1 cellular context compared by ENCODE assay signal in genomic region chr14:70005281-70005805, GRCh38.
TF ChIP-seq lines count a peak whose summit lies in the region.

No MANE protein-coding gene starts in this region.

TF ChIP-seq in HepG2, 621 proteins besides CTCF, POLR2A, EP300 and RAD21 (continued from another document and continues in another):
- TF ChIP-seq ZNF512 (CRISPR knock-in tag; IDR thresholded peaks at IDR 0.05) (no peak), CBX5 (CRISPR knock-in tag; IDR thresholded peaks at IDR 0.05; ENCODE audit: borderline replicate concordance) (peak; percentile 81; the same call in 1 of the 2 replicates), ARNT (IDR thresholded peaks at IDR 0.05) (no peak), NR2F6 (IDR thresholded peaks at IDR 0.05) (peak; percentile 58), NR2F6 (CRISPR knock-in tag; IDR thresholded peaks at IDR 0.05) (peak; percentile 78), ZNF530 (CRISPR knock-in tag; IDR thresholded peaks at IDR 0.05; ENCODE audit: low read depth) (no peak), TEF (CRISPR knock-in tag; IDR thresholded peaks at IDR 0.05) (no peak), FOXP4 (CRISPR knock-in tag; IDR thresholded peaks at IDR 0.05) (peak; percentile 86), RARG (CRISPR knock-in tag; IDR thresholded peaks at IDR 0.05; ENCODE audit: low read depth) (no peak), BRD4 (CRISPR knock-in tag; IDR thresholded peaks at IDR 0.05) (no peak), REPIN1 (CRISPR knock-in tag; IDR thresholded peaks at IDR 0.05; ENCODE audit: borderline replicate concordance, low read depth) (peak; percentile 82), ZNF629 (CRISPR knock-in tag; conservative IDR thresholded peaks at IDR 0.05) (peak; percentile 48; the same call in 1 of the 2 replicates), HNRNPK (IDR thresholded peaks at IDR 0.05; ENCODE audit: low read depth, low read length, poor library complexity, severe bottlenecking) (no peak), ZNF543 (CRISPR knock-in tag; IDR thresholded peaks at IDR 0.05) (no peak), FOXK1 (CRISPR knock-in tag; IDR thresholded peaks at IDR 0.05; ENCODE audit: borderline replicate concordance, low read depth) (peak; percentile 60; the same call in 1 of the 2 replicates), TERF1 (CRISPR knock-in tag; IDR thresholded peaks at IDR 0.05) (no peak), RFX3 (CRISPR knock-in tag; IDR thresholded peaks at IDR 0.05) (no peak), TFDP1 (CRISPR knock-in tag; IDR thresholded peaks at IDR 0.05; ENCODE audit: borderline replicate concordance) (peak; percentile 37; the same call in 1 of the 2 replicates), KAT8 (CRISPR knock-in tag; IDR thresholded peaks at IDR 0.05) (peak; percentile 73), ZBTB42 (CRISPR knock-in tag; IDR thresholded peaks at IDR 0.05) (no peak), ZNF337 (CRISPR knock-in tag; IDR thresholded peaks at IDR 0.05; ENCODE audit: borderline replicate concordance, low read depth) (no peak), ZNF782 (CRISPR knock-in tag; IDR thresholded peaks at IDR 0.05; ENCODE audit: borderline replicate concordance) (peak; percentile 56; the same call in 1 of the 2 replicates), SNRNP70 (IDR thresholded peaks at IDR 0.05; ENCODE audit: low read depth, low read length) (no peak), NFRKB (IDR thresholded peaks at IDR 0.05) (no peak), SRSF4 (IDR thresholded peaks at IDR 0.05; ENCODE audit: low read depth, low read length, poor library complexity, severe bottlenecking) (no peak), ZNF558 (CRISPR knock-in tag; IDR thresholded peaks at IDR 0.05; ENCODE audit: borderline replicate concordance) (no peak), ZNF777 (CRISPR knock-in tag; IDR thresholded peaks at IDR 0.05) (no peak), ZFP82 (CRISPR knock-in tag; IDR thresholded peaks at IDR 0.05; ENCODE audit: borderline replicate concordance) (no peak; the same call in 1 of the 2 replicates), ZBTB26 (CRISPR knock-in tag; IDR thresholded peaks at IDR 0.05; ENCODE audit: borderline replicate concordance) (peak; percentile 68; the same call in 1 of the 2 replicates), TFAP4 (IDR thresholded peaks at IDR 0.05; ENCODE audit: borderline replicate concordance, low read depth) (peak; percentile 45; the same call in 1 of the 2 replicates), RFX5 (IDR thresholded peaks at IDR 0.05; ENCODE audit: low read depth, low read length) (0 out of 2 replicates have a peak, but pooled peaks have one; percentile 2), PHF21A (CRISPR knock-in tag; IDR thresholded peaks at IDR 0.05) (peak; percentile 98), ZBTB7A (CRISPR knock-in tag; IDR thresholded peaks at IDR 0.05) (0 out of 2 replicates have a peak, but pooled peaks have one; percentile 40), GATAD2A (CRISPR knock-in tag; IDR thresholded peaks at IDR 0.05) (peak; percentile 97), JDP2 (CRISPR knock-in tag; IDR thresholded peaks at IDR 0.05; ENCODE audit: borderline replicate concordance) (no peak), NR0B2 (CRISPR knock-in tag; IDR thresholded peaks at IDR 0.05) (0 out of 2 replicates have a peak, but pooled peaks have one; percentile 46), E2F1 (CRISPR knock-in tag; IDR thresholded peaks at IDR 0.05) (no peak), NFKBIZ (CRISPR knock-in tag; IDR thresholded peaks at IDR 0.05) (0 out of 2 replicates have a peak, but pooled peaks have one; percentile 31), TRIM24 (CRISPR knock-in tag; IDR thresholded peaks at IDR 0.05) (no peak), ZFP37 (CRISPR knock-in tag; IDR thresholded peaks at IDR 0.05; ENCODE audit: borderline replicate concordance) (0 out of 2 replicates have a peak, but pooled peaks have one; percentile 11), ZNF256 (CRISPR knock-in tag; conservative IDR thresholded peaks at IDR 0.05) (no peak), ZNF136 (CRISPR knock-in tag; IDR thresholded peaks at IDR 0.05; ENCODE audit: low read depth) (no peak), GZF1 (CRISPR knock-in tag; IDR thresholded peaks at IDR 0.05) (no peak), PHB2 (IDR thresholded peaks at IDR 0.05; ENCODE audit: partially characterized antibody) (no peak), ZNF556 (CRISPR knock-in tag; IDR thresholded peaks at IDR 0.05; ENCODE audit: borderline replicate concordance) (peak; percentile 78), BATF2 (CRISPR knock-in tag; IDR thresholded peaks at IDR 0.05) (no peak), ZNF644 (CRISPR knock-in tag; IDR thresholded peaks at IDR 0.05; ENCODE audit: low read depth) (peak; percentile 97), ZNF773 (CRISPR knock-in tag; IDR thresholded peaks at IDR 0.05; ENCODE audit: borderline replicate concordance) (no peak), CENPT (CRISPR knock-in tag; IDR thresholded peaks at IDR 0.05; ENCODE audit: low read depth) (no peak), KDM2A (CRISPR knock-in tag; IDR thresholded peaks at IDR 0.05; ENCODE audit: borderline replicate concordance, low read depth) (no peak), YY1 (IDR thresholded peaks at IDR 0.05; ENCODE audit: insufficient read depth, insufficient replicate concordance, low read depth, low read length) (peak; percentile 26), CAMTA2 (CRISPR knock-in tag; IDR thresholded peaks at IDR 0.05; ENCODE audit: borderline replicate concordance) (no peak), IRX3 (CRISPR knock-in tag; IDR thresholded peaks at IDR 0.05; ENCODE audit: borderline replicate concordance, low read depth) (no peak), KDM1A (CRISPR knock-in tag; IDR thresholded peaks at IDR 0.05) (0 out of 2 replicates have a peak, but pooled peaks have one; percentile 77), KDM6A (CRISPR knock-in tag; IDR thresholded peaks at IDR 0.05; ENCODE audit: low read depth) (peak; percentile 90; the same call in 1 of the 2 replicates), ZNF382 (CRISPR knock-in tag; IDR thresholded peaks at IDR 0.05; ENCODE audit: borderline replicate concordance) (no peak), NAIF1 (CRISPR knock-in tag; IDR thresholded peaks at IDR 0.05; ENCODE audit: borderline replicate concordance) (no peak), TBX2 (CRISPR knock-in tag; IDR thresholded peaks at IDR 0.05; ENCODE audit: borderline replicate concordance) (peak; percentile 94)
